ENCODE assay signal across 1 cellular context in genomic region chr7:157281221-157281998, GRCh38.
TF ChIP-seq lines count a peak whose summit lies in the region.

No MANE protein-coding gene starts in this region.

TF ChIP-seq in HEK293T, 16 proteins besides CTCF, POLR2A, EP300 and RAD21 (continued from another document):
- TF ChIP-seq ARNT (IDR thresholded peaks at IDR 0.05) (no peak), SP1 (IDR thresholded peaks at IDR 0.05) (no peak), L3MBTL2 (conservative IDR thresholded peaks at IDR 0.05) (no peak), ZNF384 (IDR thresholded peaks at IDR 0.05) (no peak), PKNOX1 (IDR thresholded peaks at IDR 0.05) (no peak), BHLHE40 (IDR thresholded peaks at IDR 0.05; ENCODE audit: borderline replicate concordance) (no peak), FOXM1 (IDR thresholded peaks at IDR 0.05; ENCODE audit: borderline replicate concordance) (no peak), CTBP1 (IDR thresholded peaks at IDR 0.05; ENCODE audit: borderline replicate concordance) (no peak)
